1 cellular context compared by ENCODE assay signal in the genomic region with DNA sequence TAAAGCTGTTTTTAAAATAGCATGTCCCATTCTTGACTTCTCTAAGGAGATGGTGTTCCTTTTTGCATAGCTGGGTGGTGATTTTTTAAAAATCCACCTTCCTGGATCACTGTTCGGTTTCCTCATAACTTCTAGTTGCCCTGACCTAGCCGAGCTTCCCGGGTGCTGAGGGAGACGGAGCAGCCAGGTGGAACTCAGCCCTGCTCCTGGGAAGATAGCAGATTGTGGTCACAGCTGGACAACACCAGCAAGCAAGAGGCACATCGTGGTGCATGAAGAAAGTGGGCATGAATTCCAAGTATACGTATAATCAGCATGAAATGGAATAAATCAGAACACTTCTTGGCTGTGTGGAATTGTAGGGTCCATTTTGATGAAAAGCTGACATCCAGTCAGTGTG.
TF ChIP-seq lines count a peak whose summit lies in the region.

No MANE protein-coding gene starts in this region.

TF ChIP-seq in K562, 482 proteins besides CTCF, POLR2A, EP300 and RAD21:
- no peak for TF ChIP-seq ZKSCAN1 (IDR thresholded peaks at IDR 0.05; ENCODE audit: low read depth, low read length)
- no peak for TF ChIP-seq PYGO2 (tag; IDR thresholded peaks at IDR 0.05)
- TF ChIP-seq, protein P1, sequence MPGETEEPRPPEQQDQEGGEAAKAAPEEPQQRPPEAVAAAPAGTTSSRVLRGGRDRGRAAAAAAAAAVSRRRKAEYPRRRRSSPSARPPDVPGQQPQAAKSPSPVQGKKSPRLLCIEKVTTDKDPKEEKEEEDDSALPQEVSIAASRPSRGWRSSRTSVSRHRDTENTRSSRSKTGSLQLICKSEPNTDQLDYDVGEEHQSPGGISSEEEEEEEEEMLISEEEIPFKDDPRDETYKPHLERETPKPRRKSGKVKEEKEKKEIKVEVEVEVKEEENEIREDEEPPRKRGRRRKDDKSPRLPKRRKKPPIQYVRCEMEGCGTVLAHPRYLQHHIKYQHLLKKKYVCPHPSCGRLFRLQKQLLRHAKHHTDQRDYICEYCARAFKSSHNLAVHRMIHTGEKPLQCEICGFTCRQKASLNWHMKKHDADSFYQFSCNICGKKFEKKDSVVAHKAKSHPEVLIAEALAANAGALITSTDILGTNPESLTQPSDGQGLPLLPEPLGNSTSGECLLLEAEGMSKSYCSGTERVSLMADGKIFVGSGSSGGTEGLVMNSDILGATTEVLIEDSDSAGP (CRISPR knock-in tag; IDR thresholded peaks at IDR 0.05): no peak
- TF ChIP-seq, protein P2, sequence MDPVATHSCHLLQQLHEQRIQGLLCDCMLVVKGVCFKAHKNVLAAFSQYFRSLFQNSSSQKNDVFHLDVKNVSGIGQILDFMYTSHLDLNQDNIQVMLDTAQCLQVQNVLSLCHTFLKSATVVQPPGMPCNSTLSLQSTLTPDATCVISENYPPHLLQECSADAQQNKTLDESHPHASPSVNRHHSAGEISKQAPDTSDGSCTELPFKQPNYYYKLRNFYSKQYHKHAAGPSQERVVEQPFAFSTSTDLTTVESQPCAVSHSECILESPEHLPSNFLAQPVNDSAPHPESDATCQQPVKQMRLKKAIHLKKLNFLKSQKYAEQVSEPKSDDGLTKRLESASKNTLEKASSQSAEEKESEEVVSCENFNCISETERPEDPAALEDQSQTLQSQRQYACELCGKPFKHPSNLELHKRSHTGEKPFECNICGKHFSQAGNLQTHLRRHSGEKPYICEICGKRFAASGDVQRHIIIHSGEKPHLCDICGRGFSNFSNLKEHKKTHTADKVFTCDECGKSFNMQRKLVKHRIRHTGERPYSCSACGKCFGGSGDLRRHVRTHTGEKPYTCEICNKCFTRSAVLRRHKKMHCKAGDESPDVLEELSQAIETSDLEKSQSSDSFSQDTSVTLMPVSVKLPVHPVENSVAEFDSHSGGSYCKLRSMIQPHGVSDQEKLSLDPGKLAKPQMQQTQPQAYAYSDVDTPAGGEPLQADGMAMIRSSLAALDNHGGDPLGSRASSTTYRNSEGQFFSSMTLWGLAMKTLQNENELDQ (CRISPR knock-in tag; IDR thresholded peaks at IDR 0.05; ENCODE audit: borderline replicate concordance): no peak
- TF ChIP-seq, protein P3, sequence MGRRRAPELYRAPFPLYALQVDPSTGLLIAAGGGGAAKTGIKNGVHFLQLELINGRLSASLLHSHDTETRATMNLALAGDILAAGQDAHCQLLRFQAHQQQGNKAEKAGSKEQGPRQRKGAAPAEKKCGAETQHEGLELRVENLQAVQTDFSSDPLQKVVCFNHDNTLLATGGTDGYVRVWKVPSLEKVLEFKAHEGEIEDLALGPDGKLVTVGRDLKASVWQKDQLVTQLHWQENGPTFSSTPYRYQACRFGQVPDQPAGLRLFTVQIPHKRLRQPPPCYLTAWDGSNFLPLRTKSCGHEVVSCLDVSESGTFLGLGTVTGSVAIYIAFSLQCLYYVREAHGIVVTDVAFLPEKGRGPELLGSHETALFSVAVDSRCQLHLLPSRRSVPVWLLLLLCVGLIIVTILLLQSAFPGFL (CRISPR knock-in tag; IDR thresholded peaks at IDR 0.05): no peak
- no peak for TF ChIP-seq SPI1 (IDR thresholded peaks at IDR 0.05; ENCODE audit: borderline replicate concordance, low read depth, low read length)
- no peak for TF ChIP-seq FOXA1 (IDR thresholded peaks at IDR 0.05; ENCODE audit: borderline replicate concordance)
- TF ChIP-seq PHF21A (IDR thresholded peaks at IDR 0.05; ENCODE audit: borderline replicate concordance, low read depth): no peak
- TF ChIP-seq CBX3 (IDR thresholded peaks at IDR 0.05; ENCODE audit: borderline replicate concordance in 1 of 2, low read length in 2 of 2): no peak
- TF ChIP-seq CCNT2 (IDR thresholded peaks at IDR 0.05; ENCODE audit: borderline replicate concordance, extremely low read depth, insufficient read length, low read depth, low read length): no peak
- no peak for TF ChIP-seq BDP1 (IDR thresholded peaks at IDR 0.05; ENCODE audit: insufficient read depth, insufficient read length)
- TF ChIP-seq ZBTB17 (CRISPR knock-in tag; IDR thresholded peaks at IDR 0.05): no peak
- TF ChIP-seq, protein P4, sequence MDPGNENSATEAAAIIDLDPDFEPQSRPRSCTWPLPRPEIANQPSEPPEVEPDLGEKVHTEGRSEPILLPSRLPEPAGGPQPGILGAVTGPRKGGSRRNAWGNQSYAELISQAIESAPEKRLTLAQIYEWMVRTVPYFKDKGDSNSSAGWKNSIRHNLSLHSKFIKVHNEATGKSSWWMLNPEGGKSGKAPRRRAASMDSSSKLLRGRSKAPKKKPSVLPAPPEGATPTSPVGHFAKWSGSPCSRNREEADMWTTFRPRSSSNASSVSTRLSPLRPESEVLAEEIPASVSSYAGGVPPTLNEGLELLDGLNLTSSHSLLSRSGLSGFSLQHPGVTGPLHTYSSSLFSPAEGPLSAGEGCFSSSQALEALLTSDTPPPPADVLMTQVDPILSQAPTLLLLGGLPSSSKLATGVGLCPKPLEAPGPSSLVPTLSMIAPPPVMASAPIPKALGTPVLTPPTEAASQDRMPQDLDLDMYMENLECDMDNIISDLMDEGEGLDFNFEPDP (CRISPR knock-in tag; IDR thresholded peaks at IDR 0.05): no peak
- TF ChIP-seq EZH2 (IDR thresholded peaks at IDR 0.05; ENCODE audit: borderline replicate concordance, low read depth, low read length): no peak
